Comparison of ENCODE assay signal across 19 cellular contexts in the genomic region with DNA sequence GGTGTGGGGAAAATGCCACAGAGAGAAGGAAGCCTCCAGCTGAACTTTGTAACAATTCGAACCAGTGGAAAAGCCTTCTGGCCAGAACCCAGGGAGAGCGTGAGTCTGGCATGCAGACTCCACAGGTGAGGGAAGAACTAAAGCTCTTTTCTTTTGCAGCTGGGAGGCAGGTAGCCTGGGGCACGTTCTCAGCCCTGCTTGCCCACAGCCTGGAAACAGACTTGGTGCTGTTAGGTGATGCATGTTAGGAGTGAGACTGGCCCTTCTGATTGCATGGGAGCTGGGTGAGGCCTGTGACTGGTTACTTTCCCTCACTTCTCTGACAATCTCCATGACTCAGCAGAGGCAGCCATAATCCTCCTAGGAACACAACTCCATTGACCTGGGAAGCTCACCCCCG.
A peak's percentile ranks its signal among the peaks of the same experiment; 100 is the strongest.
DNase-seq lines count a peak whose midpoint lies in the region; ATAC-seq and TF ChIP-seq lines count a peak whose summit lies in the region.
"Had no signal": no experiment of that assay in that cellular context is flagged by ENCODE, and none has a peak within 500 bp of the region (broad histone marks: within the 10 kb centered on the region; RNA-seq: fewer than 3 reads in every experiment).

No MANE protein-coding gene starts in this region.

- peaks cover 6% of the 10 kb centered on the region for H3K9me3 Mint-ChIP-seq in activated naive CD4-positive, alpha-beta T cell treated with anti-CD3 and anti-CD28 coated beads, Interleukin-2, amount 50 U/mL, for 24 hours

- TF ChIP-seq CTCF in epithelial cell of esophagus (IDR thresholded peaks at IDR 0.05; ENCODE audit: insufficient read depth, low read depth, low read length, missing control alignments): no peak

- H3K36me3 Mint-ChIP-seq in activated naive CD4-positive, alpha-beta T cell treated with anti-CD3 and anti-CD28 coated beads, Interleukin-2, amount 50 U/mL, for 24 hours: no peaks in the 10 kb centered on the region
- H3K36me3 Mint-ChIP-seq: CD8-positive, alpha-beta T cell had no signal

- DNase-seq in activated naive CD4-positive, alpha-beta T cell treated with anti-CD3 and anti-CD28 coated beads, Interleukin-2, amount 50 U/mL, for 16 hours: no peak
- DNase-seq in ELF-1 (ENCODE audit: low read depth, low spot score) (peak; percentile 48), epithelial cell of esophagus (ENCODE audit: low read depth) (peak; percentile 13), islet precursor cell (peak; percentile 78), NCI-H2227 treated with DMSO at 0.1 percent for 48 hours (lab: John Stamatoyannopoulos, UW) (no peak)
- DNase-seq in stimulated activated CD4-positive, alpha-beta T cell treated with anti-CD3 and anti-CD28 coated beads, Interleukin-12 subunit alpha, Interleukin-12 subunit beta, amount 100 ng/mL, for 4 hours: no peak
- DNase-seq: AML-193; Caco-2; Calu3; CD4-positive, alpha-beta T cell; CD8-positive, alpha-beta T cell; DMS79 treated with DMSO at 0.1 percent for 48 hours; GDM1 had no signal

- no peaks in the 10 kb centered on the region for H3K4me1 Mint-ChIP-seq in activated naive CD4-positive, alpha-beta T cell treated with anti-CD3 and anti-CD28 coated beads, Interleukin-2, amount 50 U/mL, for 24 hours
- H3K4me1 Mint-ChIP-seq: B cell had no signal

- peaks cover 30% of the 10 kb centered on the region for H3K27me3 Mint-ChIP-seq in activated naive CD4-positive, alpha-beta T cell treated with anti-CD3 and anti-CD28 coated beads, Interleukin-2, amount 50 U/mL, for 24 hours

- H3K4me3 ChIP-seq in epithelial cell of esophagus (ENCODE audit: low read length): no peak overlapping the region
- H3K4me3 ChIP-seq: A549; BLaER1 treated with 17β-estradiol and CSF1 and Interleukin-3, amounts not matched to agents 10 nM and 100 nM; GM12878 had no signal

- peak overlapping the region; percentile 48 for H3K27ac Mint-ChIP-seq in activated naive CD4-positive, alpha-beta T cell treated with anti-CD3 and anti-CD28 coated beads, Interleukin-2, amount 50 U/mL, for 24 hours
- H3K27ac Mint-ChIP-seq: B cell; CD4-positive, alpha-beta T cell; CD8-positive, alpha-beta T cell had no signal

- ATAC-seq in HG02840 (IDR thresholded peaks at IDR 0.05; ENCODE audit: low FRiP score, unreplicated experiment): no peak
- ATAC-seq: A549; CD8-positive, alpha-beta T cell; GM12878 had no signal

- H3K4me3 Mint-ChIP-seq in activated naive CD4-positive, alpha-beta T cell treated with anti-CD3 and anti-CD28 coated beads, Interleukin-2, amount 50 U/mL, for 24 hours: no peak overlapping the region
- H3K4me3 Mint-ChIP-seq: B cell; CD4-positive, alpha-beta T cell; CD8-positive, alpha-beta T cell had no signal

Comparison
In these comparisons a context has a peak if more than half of its experiments do, and no peak if none do; other contexts are left out.
1. DNase-seq: peak in ELF-1 (single experiment), epithelial cell of esophagus (single experiment) and islet precursor cell (single experiment); none in activated naive CD4-positive, alpha-beta T cell treated with anti-CD3 and anti-CD28 coated beads, Interleukin-2, amount 50 U/mL, for 16 hours (single experiment), stimulated activated CD4-positive, alpha-beta T cell treated with anti-CD3 and anti-CD28 coated beads, Interleukin-12 subunit alpha, Interleukin-12 subunit beta, amount 100 ng/mL, for 4 hours (single experiment) and NCI-H2227 treated with DMSO at 0.1 percent for 48 hours (single experiment).